In genomic region chr13:33197551-33197971, GRCh38 we compare ENCODE assay signal across 16 cellular contexts.
A peak's percentile ranks its signal among the peaks of the same experiment; 100 is the strongest.
DNase-seq lines count a peak whose midpoint lies in the region; ATAC-seq and TF ChIP-seq lines count a peak whose summit lies in the region.
"Had no signal": no experiment of that assay in that cellular context is flagged by ENCODE, and none has a peak within 500 bp of the region (broad histone marks: within the 10 kb centered on the region; RNA-seq: fewer than 3 reads in every experiment).

No MANE protein-coding gene starts in this region.

- no peak overlapping the region for H3K9ac ChIP-seq in muscle layer of colon (ENCODE audit: low read length)

- H3K27me3 ChIP-seq in esophagus (ENCODE audit: control insufficient read depth in 1 of 2, insufficient read depth in 2 of 2, low read length in 2 of 2) = no peaks in the 10 kb centered on the region
- no peaks in the 10 kb centered on the region for H3K27me3 ChIP-seq in muscle layer of colon (ENCODE audit: control insufficient read depth in 1 of 2, insufficient read depth in 2 of 2, low read length in 2 of 2)
- H3K27me3 ChIP-seq in tibial artery = no peaks in the 10 kb centered on the region

- H3K27ac ChIP-seq in esophagus (ENCODE audit: low read depth in 2 of 2, low read length in 1 of 2) (peak overlapping the region; percentile 52 to 75), muscle layer of colon (ENCODE audit: low read depth, low read length) (peak overlapping the region; percentile 43), tibial artery (peak overlapping the region; percentile 23 to 65)
- H3K27ac ChIP-seq: thoracic aorta had no signal

- no peaks in the 10 kb centered on the region for H3K4me1 ChIP-seq in esophagus (ENCODE audit: control insufficient read depth in 2 of 2, insufficient read depth in 2 of 2, low read length in 1 of 2)
- peaks cover 79% of the 10 kb centered on the region for H3K4me1 ChIP-seq in muscle layer of colon (ENCODE audit: insufficient read depth, low read length)
- peaks cover 0 to 99% (median 52%) of the 10 kb centered on the region in 4 donors for H3K4me1 ChIP-seq in tibial artery

- TF ChIP-seq CTCF in tibial artery (IDR thresholded peaks at IDR 0.05) = no peak

- DNase-seq in NCI-H82 treated with DMSO at 0.1 percent for 48 hours (lab: John Stamatoyannopoulos, UW; ENCODE audit: unreplicated experiment) (peak; percentile 25), tibial artery (no peak), AG20443 (ENCODE audit: low spot score) (no peak), iPS-NIHi11 (ENCODE audit: low spot score) (no peak)
- DNase-seq: activated CD4-positive, alpha-beta T cell treated with anti-CD3 and anti-CD28 coated beads, Interleukin-2, amount 10 ng/mL, durations not matched to agents 7 days and 5 days; activated CD8-positive, alpha-beta memory T cell treated with anti-CD3 and anti-CD28 coated beads, Interleukin-2, amount 50 U/mL, for 4 hours; amniotic stem cell; central memory CD4-positive, alpha-beta T cell; effector memory CD4-positive, alpha-beta T cell; left colon; naive B cell; NCI-H446 treated with DMSO at 0.1 percent for 48 hours had no signal

- H3K9me3 ChIP-seq in esophagus (ENCODE audit: control insufficient read depth in 2 of 2, insufficient read depth in 1 of 2, low read depth in 1 of 2, low read length in 1 of 2) (no peaks in the 10 kb centered on the region), muscle layer of colon (ENCODE audit: low read length) (no peaks in the 10 kb centered on the region), tibial artery (no peaks in the 10 kb centered on the region)
- H3K9me3 ChIP-seq: thoracic aorta had no signal

- intact Hi-C loops in tibial artery (cut with DNase I; ENCODE audit: low total_unique reads) = no loop called here

- ATAC-seq in HG03108 (IDR thresholded peaks at IDR 0.05; ENCODE audit: unreplicated experiment) = no peak
- ATAC-seq: left colon had no signal

- no peak overlapping the region for H3K4me3 ChIP-seq in esophagus (ENCODE audit: low read depth in 1 of 2, low read length in 2 of 2)
- no peak overlapping the region for H3K4me3 ChIP-seq in muscle layer of colon (ENCODE audit: low read depth in 1 of 2, low read length in 2 of 2)
- no peak overlapping the region for H3K4me3 ChIP-seq in tibial artery
- H3K4me3 ChIP-seq: thoracic aorta had no signal

- H3K36me3 ChIP-seq in esophagus (ENCODE audit: control insufficient read depth in 2 of 2, insufficient read depth in 2 of 2, low read length in 1 of 2) = peaks cover 0 to 3% of the 10 kb centered on the region in 2 donors
- H3K36me3 ChIP-seq in muscle layer of colon (ENCODE audit: insufficient read depth, low read length) = no peaks in the 10 kb centered on the region
- no peaks in the 10 kb centered on the region for H3K36me3 ChIP-seq in tibial artery
- H3K36me3 ChIP-seq: thoracic aorta had no signal

- WGBS in esophagus, 2 donors = 66 to 70% methylated on average over 13 of the region's 13 CpGs
